19 cellular contexts compared by ENCODE assay signal in the genomic region with DNA sequence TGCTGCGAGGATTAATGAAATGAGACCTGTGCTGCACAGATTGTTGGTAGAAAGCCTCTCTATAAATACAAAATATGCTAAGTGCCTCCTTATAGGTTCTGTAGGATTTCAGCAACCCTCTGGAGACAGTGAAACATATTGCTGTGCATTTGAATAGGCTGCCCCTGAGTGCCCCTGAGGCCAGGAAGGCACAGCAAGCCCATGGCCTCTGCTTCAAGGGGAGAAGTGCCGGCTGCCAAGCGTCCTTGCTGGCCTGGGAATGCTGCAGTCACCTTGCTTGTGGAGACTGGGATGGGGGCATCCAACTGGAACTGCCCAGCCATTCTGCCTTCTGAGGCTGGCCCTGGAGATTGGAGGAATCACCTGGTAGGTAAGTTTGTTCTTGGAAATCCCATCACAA.
DNase-seq lines count a peak whose midpoint lies in the region; ATAC-seq, FAIRE-seq and TF ChIP-seq lines count a peak whose summit lies in the region.
"Had no signal": no experiment of that assay in that cellular context is flagged by ENCODE, and none has a peak within 500 bp of the region (broad histone marks: within the 10 kb centered on the region; RNA-seq: fewer than 3 reads in every experiment).

No MANE protein-coding gene starts in this region.

- no peaks in the 10 kb centered on the region for H4K20me1 ChIP-seq in H1 (replicated peaks in 1 of 2; ENCODE audit: control insufficient read depth in 1 of 2, insufficient read depth in 2 of 2, low read length in 2 of 2)
- H4K20me1 ChIP-seq: BLaER1 treated with 17β-estradiol and CSF1 and Interleukin-3, amounts not matched to agents 10 nM and 100 nM had no signal

- H4K8ac ChIP-seq in H1 (ENCODE audit: extremely low read depth, insufficient read depth, low read length): no peak overlapping the region
- H4K8ac ChIP-seq in trophoblast cell (ENCODE audit: low read depth, low read length): peak overlapping the region; percentile 63

- H4K91ac ChIP-seq in H1 (replicated peaks; ENCODE audit: insufficient read length, low read length) (no peak overlapping the region), trophoblast cell (ENCODE audit: low read depth, low read length) (peak overlapping the region; percentile 96)

- no peak for FAIRE-seq in H1 (lab: Jason Lieb, UNC)
- FAIRE-seq: GM12892, GM18507, HTR-8/SVneo had no signal

- ATAC-seq in GM19035 (IDR thresholded peaks at IDR 0.05; ENCODE audit: unreplicated experiment): no peak
- ATAC-seq: CD8-positive, alpha-beta T cell had no signal

- no peak for TF ChIP-seq CTCF in H1 (IDR thresholded peaks at IDR 0.05; ENCODE audit: control extremely low read depth in 1 of 3, insufficient read depth in 1 of 3, low read depth in 1 of 3, low read length in 3 of 3)

- no peak overlapping the region for H3K56ac ChIP-seq in H1 (replicated peaks; ENCODE audit: insufficient read length, low read depth, low read length)

- POLR2A ChIA-PET in H1 (lab: Charles Lee; ENCODE audit: partially characterized antibody): no interaction called here

- DNase-seq in D341Med (ENCODE audit: low spot score) (peak; percentile 18), NCI-H524 (lab: John Stamatoyannopoulos, UW) (peak; percentile 84 to 95), H1 (ENCODE audit: low read depth in 1 of 2, low spot score in 2 of 2) (no peak), trophoblast cell (no peak), Ammon's horn (ENCODE audit: low spot score) (no peak)
- no peak for DNase-seq in activated naive CD4-positive, alpha-beta T cell treated with anti-CD3 and anti-CD28 coated beads for 36 hours
- DNase-seq: 8988T; Calu3; CD8-positive, alpha-beta T cell; GDM1; GOT3; H9; IMR-90 had no signal

- no peaks in the 10 kb centered on the region for H3K9me3 ChIP-seq in H1 (ENCODE audit: insufficient read depth in 2 of 2, low read depth in 1 of 2, low read length in 1 of 2)
- no peaks in the 10 kb centered on the region for H3K9me3 ChIP-seq in trophoblast cell (ENCODE audit: insufficient read depth, low read depth, low read length)
- H3K9me3 ChIP-seq: BLaER1 treated with 17β-estradiol and CSF1 and Interleukin-3, amounts not matched to agents 10 nM and 100 nM had no signal

- no peaks in the 10 kb centered on the region for H3K36me3 ChIP-seq in H1 (ENCODE audit: control insufficient read depth in 2 of 4, insufficient read depth in 4 of 4, low read length in 3 of 4)
- H3K36me3 ChIP-seq in trophoblast cell (ENCODE audit: control insufficient read depth in 1 of 2, insufficient read depth in 2 of 2, low read length in 2 of 2): no peaks in the 10 kb centered on the region
- H3K36me3 ChIP-seq: BLaER1 treated with 17β-estradiol and CSF1 and Interleukin-3, amounts not matched to agents 10 nM and 100 nM had no signal

- H3K4me1 ChIP-seq in H1 (replicated peaks in 1 of 4; ENCODE audit: control insufficient read depth in 3 of 4, insufficient read depth in 4 of 4, low read length in 3 of 4) (peaks cover 0 to 7% (median 2%) of the 10 kb centered on the region in 4 experiments; a peak in 3 of 7 replicates), trophoblast cell (ENCODE audit: control insufficient read depth in 1 of 2, insufficient read depth in 2 of 2, low read length in 2 of 2) (peaks cover 21 to 27% of the 10 kb centered on the region in 2 experiments)

- H3K79me2 ChIP-seq in H1 (ENCODE audit: control insufficient read depth in 1 of 2, insufficient read depth in 2 of 2, low read length in 2 of 2) (no peaks in the 10 kb centered on the region), trophoblast cell (ENCODE audit: control insufficient read depth, insufficient read depth, low read length, poor library complexity) (peaks cover 1% of the 10 kb centered on the region)

- H3K4me1 Mint-ChIP-seq in activated naive CD4-positive, alpha-beta T cell treated with anti-CD3 and anti-CD28 coated beads for 36 hours (ENCODE audit: low read depth): no peaks in the 10 kb centered on the region
- H3K4me1 Mint-ChIP-seq: B cell had no signal

- no peak for TF ChIP-seq RAD21 in H1 (IDR thresholded peaks at IDR 0.05 in 1 of 2, conservative IDR thresholded peaks at IDR 0.05 in 1 of 2; ENCODE audit: low read depth in 2 of 2, low read length in 2 of 2)

- H2BK120ac ChIP-seq in H1 (replicated peaks; ENCODE audit: low read depth, low read length): no peak overlapping the region
- peak overlapping the region; percentile 93 for H2BK120ac ChIP-seq in trophoblast cell (ENCODE audit: insufficient read depth, low read length, poor library complexity)

- H3K27ac ChIP-seq in H1 (ENCODE audit: low read depth, low read length) (no peak overlapping the region), trophoblast cell (ENCODE audit: low read depth, low read length) (peak overlapping the region; percentile 9)
- H3K27ac ChIP-seq: BLaER1 treated with 17β-estradiol and CSF1 and Interleukin-3, amounts not matched to agents 10 nM and 100 nM had no signal

- no peaks in the 10 kb centered on the region for H3K36me3 Mint-ChIP-seq in activated naive CD4-positive, alpha-beta T cell treated with anti-CD3 and anti-CD28 coated beads for 36 hours (ENCODE audit: low read depth)
- H3K36me3 Mint-ChIP-seq: CD8-positive, alpha-beta T cell had no signal

- CTCF ChIA-PET in H1 (lab: Charles Lee; ENCODE audit: partially characterized antibody): no interaction called here
- CTCF ChIA-PET in activated naive CD4-positive, alpha-beta T cell treated with anti-CD3 and anti-CD28 coated beads for 36 hours (lab: Charles Lee): no interaction called here

- no peaks in the 10 kb centered on the region for H3K27me3 ChIP-seq in H1 (replicated peaks in 1 of 4; ENCODE audit: control insufficient read depth in 3 of 4, extremely low read depth in 1 of 4, insufficient read depth in 3 of 4, low read length in 3 of 4)
- no peaks in the 10 kb centered on the region for H3K27me3 ChIP-seq in trophoblast cell (ENCODE audit: insufficient read depth, low read length)
- H3K27me3 ChIP-seq: BLaER1 treated with 17β-estradiol and CSF1 and Interleukin-3, amounts not matched to agents 10 nM and 100 nM had no signal

- H2BK20ac ChIP-seq in H1 (ENCODE audit: low read length): no peak overlapping the region

- H3K4me3 Mint-ChIP-seq in activated naive CD4-positive, alpha-beta T cell treated with anti-CD3 and anti-CD28 coated beads for 36 hours: no peak overlapping the region
- H3K4me3 Mint-ChIP-seq: B cell; CD8-positive, alpha-beta T cell; H9 had no signal

- H3K79me1 ChIP-seq in H1 (ENCODE audit: low read depth, low read length): no peaks in the 10 kb centered on the region
- H3K79me1 ChIP-seq in trophoblast cell (ENCODE audit: low read length): peaks cover 34% of the 10 kb centered on the region

- no peaks in the 10 kb centered on the region for H3K23me2 ChIP-seq in H1 (ENCODE audit: low read depth, low read length)

- intact Hi-C loops in activated naive CD4-positive, alpha-beta T cell treated with anti-CD3 and anti-CD28 coated beads for 36 hours (cut with micrococcal nuclease): no loop called here

- H2AFZ ChIP-seq in H1 (ENCODE audit: low read length) (0 out of 2 replicates have a peak overlapping the region, but pooled peaks have one; percentile 7), trophoblast cell (ENCODE audit: insufficient read depth, low read length, poor library complexity) (no peak overlapping the region)

- no peak for TF ChIP-seq POLR2A in H1 (IDR thresholded peaks at IDR 0.05; ENCODE audit: control extremely low read depth in 1 of 2, low read depth in 2 of 2, low read length in 2 of 2)

- peaks cover 6% of the 10 kb centered on the region for H3K27me3 Mint-ChIP-seq in activated naive CD4-positive, alpha-beta T cell treated with anti-CD3 and anti-CD28 coated beads for 36 hours (ENCODE audit: low read depth)
- H3K27me3 Mint-ChIP-seq: B cell had no signal

- H3K14ac ChIP-seq in H1 (ENCODE audit: insufficient read length) (no peak overlapping the region), trophoblast cell (ENCODE audit: low read length) (peak overlapping the region; percentile 65)

- no peak overlapping the region for H2BK15ac ChIP-seq in H1 (ENCODE audit: low read length)

- no peak overlapping the region for H4K12ac ChIP-seq in trophoblast cell (ENCODE audit: low read depth, low read length)

- no peak overlapping the region for H3K9ac ChIP-seq in H1 (replicated peaks in 1 of 4; ENCODE audit: extremely low read depth in 1 of 4, low read depth in 3 of 4, low read length in 3 of 4)
- no peak overlapping the region for H3K9ac ChIP-seq in trophoblast cell (ENCODE audit: low read length)
- H3K9ac ChIP-seq: BLaER1 treated with 17β-estradiol and CSF1 and Interleukin-3, amounts not matched to agents 10 nM and 100 nM had no signal

- H3K9me3 Mint-ChIP-seq in activated naive CD4-positive, alpha-beta T cell treated with anti-CD3 and anti-CD28 coated beads for 36 hours: no peaks in the 10 kb centered on the region
- H3K9me3 Mint-ChIP-seq: CD8-positive, alpha-beta T cell; H9 had no signal

- H3K18ac ChIP-seq in H1 (ENCODE audit: extremely low read depth, low read length) (no peak overlapping the region), trophoblast cell (ENCODE audit: low read length) (peak overlapping the region; percentile 89)

- H4K5ac ChIP-seq in H1 (ENCODE audit: insufficient read length, low read depth, low read length): no peak overlapping the region

- H2BK12ac ChIP-seq in H1 (ENCODE audit: low read depth, low read length) (no peak overlapping the region), trophoblast cell (ENCODE audit: low read length) (peak overlapping the region; percentile 96)

- H3K27ac Mint-ChIP-seq in activated naive CD4-positive, alpha-beta T cell treated with anti-CD3 and anti-CD28 coated beads for 36 hours: no peak overlapping the region
- H3K27ac Mint-ChIP-seq: B cell; CD8-positive, alpha-beta T cell; H9 had no signal

- H3K23ac ChIP-seq in H1 (ENCODE audit: insufficient read length) (no peak overlapping the region), trophoblast cell (ENCODE audit: low read length) (no peak overlapping the region)

- H2AK5ac ChIP-seq in H1 (ENCODE audit: low read depth, low read length) (no peak overlapping the region), trophoblast cell (ENCODE audit: low read length) (peak overlapping the region; percentile 87)

- WGBS in H1 (ENCODE audit: extremely low coverage in 1 of 2, insufficient coverage in 1 of 2, insufficient read length in 1 of 2, insufficient replicate concordance in 2 of 2, low coverage in 1 of 2, low lambda C conversion rate in 2 of 2, missing lambda C conversion rate in 1 of 2), 2 experiments: 75% methylated on average over 3 of the region's 3 CpGs; no CpG with 5 or more reads in 1 of the 2 experiments
- WGBS in trophoblast cell (ENCODE audit: extremely low coverage, insufficient coverage, insufficient read length): no CpG with 5 or more reads among the region's 3 CpGs

- TF ChIP-seq EP300 in H1 (IDR thresholded peaks at IDR 0.05; ENCODE audit: borderline replicate concordance in 1 of 2, low read depth in 2 of 2, low read length in 2 of 2): no peak

- H3K4me3 ChIP-seq in H1 (ENCODE audit: extremely low read depth in 1 of 4, insufficient read depth in 2 of 4, low read depth in 3 of 4, low read length in 4 of 4) (no peak overlapping the region), trophoblast cell (ENCODE audit: low read depth, low read length) (no peak overlapping the region)
- H3K4me3 ChIP-seq: BLaER1 treated with 17β-estradiol and CSF1 and Interleukin-3, amounts not matched to agents 10 nM and 100 nM had no signal

- H3K4ac ChIP-seq in H1 (replicated peaks; ENCODE audit: insufficient read length, low read depth, low read length) (no peak overlapping the region), trophoblast cell (ENCODE audit: low read depth, low read length) (no peak overlapping the region)

- H2BK5ac ChIP-seq in H1 (ENCODE audit: low read depth, low read length) (no peak overlapping the region), trophoblast cell (ENCODE audit: low read depth, low read length, poor library complexity) (peak overlapping the region; percentile 85)

- H3K4me2 ChIP-seq in H1 (ENCODE audit: insufficient read depth in 1 of 2, low read depth in 2 of 2, low read length in 2 of 2) (no peak overlapping the region), trophoblast cell (ENCODE audit: low read length) (no peak overlapping the region)
- H3K4me2 ChIP-seq: BLaER1 treated with 17β-estradiol and CSF1 and Interleukin-3, amounts not matched to agents 10 nM and 100 nM had no signal

Comparison
In these comparisons a context has a peak if more than half of its experiments do, and no peak if none do; other contexts are left out.
1. DNase-seq: peak in D341Med (single experiment) and NCI-H524 (2 of 2); none in H1 (0 of 2), trophoblast cell (0 of 2), Ammon's horn (single experiment) and activated naive CD4-positive, alpha-beta T cell treated with anti-CD3 and anti-CD28 coated beads for 36 hours (single experiment).